Comparison of ENCODE assay signal across 1 cellular context in genomic region chr11:122229078-122229477, GRCh38.
TF ChIP-seq lines count a peak whose summit lies in the region.

No MANE protein-coding gene starts in this region.

TF ChIP-seq in SK-N-SH, 30 proteins besides CTCF, POLR2A, EP300 and RAD21 (continued from another document):
- TF ChIP-seq USF1 (IDR thresholded peaks at IDR 0.05; ENCODE audit: borderline replicate concordance, low read depth), result no peak
TF ChIP-seq in SK-N-SH: peak in this region for 0.
